Comparison of ENCODE assay signal across 30 cellular contexts in genomic region chr12:88982694-88983093, GRCh38.
"Had no signal": no experiment of that assay in that cellular context is flagged by ENCODE, and none has a peak within 500 bp of the region (broad histone marks: within the 10 kb centered on the region; RNA-seq: fewer than 3 reads in every experiment).

No MANE protein-coding gene starts in this region.

- H3K27me3 ChIP-seq: pancreas, suprapubic skin, tibial artery, upper lobe of right lung had no signal

- H3K4me3 Mint-ChIP-seq: immature natural killer cell; memory B cell; naive thymus-derived CD4-positive, alpha-beta T cell; natural killer cell treated with Interleukin-12 subunit alpha and Interleukin-12 subunit beta and Interleukin-15 and Interleukin-18, amount 100 ng/mL, for 72 hours; stimulated activated naive B cell treated with anti-CD40 and anti-IgM and Interleukin-4, amounts not matched to agents 10 μg/mL and 1 μg/mL and 100 μg/mL, for 72 hours; stimulated activated naive CD8-positive, alpha-beta T cell treated with anti-CD3 and anti-CD28 coated beads, Interleukin-15, Interleukin-2, amounts not matched to agents 100 ng/mL and 50 ng/mL, for 24 hours had no signal

- H3K9me3 ChIP-seq: left ventricle myocardium inferior, mucosa of descending colon, pancreas, prostate gland, suprapubic skin, thoracic aorta, tibial artery, upper lobe of right lung had no signal

- H3K4me1 ChIP-seq: pancreas, prostate gland, suprapubic skin, upper lobe of right lung had no signal

- FAIRE-seq: islet of Langerhans, pancreas, urothelium cell line had no signal

- H3K36me3 Mint-ChIP-seq: immature natural killer cell; memory B cell; naive thymus-derived CD4-positive, alpha-beta T cell; natural killer cell treated with Interleukin-12 subunit alpha and Interleukin-12 subunit beta and Interleukin-15 and Interleukin-18, amount 100 ng/mL, for 72 hours; stimulated activated naive B cell treated with anti-CD40 and anti-IgM and Interleukin-4, amounts not matched to agents 10 μg/mL and 1 μg/mL and 100 μg/mL, for 72 hours had no signal

- H3K27ac ChIP-seq: left ventricle myocardium inferior, pancreas, prostate gland, skin epidermis, suprapubic skin, thoracic aorta, tibial artery, upper lobe of right lung had no signal

- ATAC-seq: mucosa of descending colon; naive thymus-derived CD4-positive, alpha-beta T cell; natural killer cell treated with Interleukin-12 subunit alpha and Interleukin-12 subunit beta and Interleukin-15 and Interleukin-18, amount 100 ng/mL, for 72 hours; pancreas; right cardiac atrium; sciatic nerve; stimulated activated naive B cell treated with anti-CD40 and anti-IgM and Interleukin-4, amounts not matched to agents 10 μg/mL and 1 μg/mL and 100 μg/mL, for 72 hours; upper lobe of right lung had no signal

- H3K9me3 Mint-ChIP-seq: memory B cell; stimulated activated naive B cell treated with anti-CD40 and anti-IgM and Interleukin-4, amounts not matched to agents 10 μg/mL and 1 μg/mL and 100 μg/mL, for 72 hours; stimulated activated naive CD8-positive, alpha-beta T cell treated with anti-CD3 and anti-CD28 coated beads, Interleukin-15, Interleukin-2, amounts not matched to agents 100 ng/mL and 50 ng/mL, for 24 hours had no signal

- DNase-seq: hypothalamus; immature natural killer cell; left ventricle myocardium inferior; midbrain; mucosa of descending colon; naive thymus-derived CD4-positive, alpha-beta T cell; nucleus accumbens; pancreas; posterior cingulate gyrus; retina; right cardiac atrium; stimulated activated CD4-positive, alpha-beta T cell treated with anti-CD3 and anti-CD28 coated beads, Interleukin-12 subunit alpha, Interleukin-12 subunit beta, amount 100 ng/mL, for 4 hours; stimulated activated CD4-positive, alpha-beta T cell treated with anti-CD3 and anti-CD28 coated beads, Interleukin-15, amount 100 ng/mL, for 24 hours; stimulated activated CD4-positive, alpha-beta T cell treated with anti-CD3 and anti-CD28 coated beads, Interleukin-2, amount 100 ng/mL, for 24 hours; stimulated activated CD4-positive, alpha-beta T cell treated with anti-CD3 and anti-CD28 coated beads, Interleukin-4, amount 100 ng/mL, for 1 hour; stimulated activated naive B cell treated with anti-CD40 and anti-IgM and Interleukin-4, amounts not matched to agents 10 μg/mL and 1 μg/mL and 100 μg/mL, for 72 hours; tibial artery; trophoblast cell; upper lobe of right lung had no signal

- H3K36me3 ChIP-seq: left ventricle myocardium inferior, pancreas, prostate gland, suprapubic skin, thoracic aorta, tibial artery, upper lobe of right lung had no signal

- H3K4me3 ChIP-seq: left ventricle myocardium inferior, lung, mucosa of descending colon, pancreas, prostate gland, skin epidermis, suprapubic skin, thoracic aorta, tibial artery, upper lobe of right lung had no signal

- H3K4me1 Mint-ChIP-seq: immature natural killer cell; memory B cell; naive thymus-derived CD4-positive, alpha-beta T cell; stimulated activated naive B cell treated with anti-CD40 and anti-IgM and Interleukin-4, amounts not matched to agents 10 μg/mL and 1 μg/mL and 100 μg/mL, for 72 hours had no signal
